Comparison of ENCODE assay signal across 2 cellular contexts in genomic region chr5:43402524-43403066, GRCh38.
A peak's percentile ranks its signal among the peaks of the same experiment; 100 is the strongest.
TF ChIP-seq lines count a peak whose summit lies in the region.
"Not testable (repeated sequence)": the region's sequence is repeated elsewhere in the genome, so short reads cannot be mapped to it uniquely, and the experiment has no call there.

No MANE protein-coding gene starts in this region.

TF ChIP-seq in K562, 482 proteins besides CTCF, POLR2A, EP300 and RAD21 (continued from another document and continues in another):
- TF ChIP-seq HDGF (IDR thresholded peaks at IDR 0.05): peak; percentile 23; the same call in 1 of the 2 replicates
- peak in 1 of 2 experiments; percentile 48; a peak in 1 of 4 replicates for TF ChIP-seq ZNF639 (CRISPR knock-in tag; conservative IDR thresholded peaks at IDR 0.05 in 1 of 2, IDR thresholded peaks at IDR 0.05 in 1 of 2)
- not testable (repeated sequence) for TF ChIP-seq NR4A1 (CRISPR knock-in tag; IDR thresholded peaks at IDR 0.05)
- TF ChIP-seq NR4A1 (tag; IDR thresholded peaks at IDR 0.05): peak; percentile 52; the same call in 1 of the 2 replicates
- TF ChIP-seq ZNF592 (IDR thresholded peaks at IDR 0.05): peak; percentile 65; the same call in 1 of the 2 replicates
- TF ChIP-seq NFRKB (IDR thresholded peaks at IDR 0.05; ENCODE audit: low read depth): peak; percentile 90
- peak; percentile 19; the same call in 1 of the 2 replicates for TF ChIP-seq FOXJ2 (tag; IDR thresholded peaks at IDR 0.05)
- 0 out of 2 replicates have a peak, but pooled peaks have one; percentile 53 for TF ChIP-seq SMAD4 (CRISPR knock-in tag; conservative IDR thresholded peaks at IDR 0.05)
- 0 out of 2 replicates have a peak, but pooled peaks have one; percentile 40 for TF ChIP-seq HDAC8 (tag; IDR thresholded peaks at IDR 0.05)
- peak; percentile 48; the same call in 1 of the 2 replicates for TF ChIP-seq POLR2G (IDR thresholded peaks at IDR 0.05; ENCODE audit: low read depth, low read length)
- TF ChIP-seq TAF9B (IDR thresholded peaks at IDR 0.05; ENCODE audit: partially characterized antibody): peak; percentile 35
- peak; percentile 45; the same call in 1 of the 2 replicates for TF ChIP-seq GTF2A2 (tag; IDR thresholded peaks at IDR 0.05)
- peak in 1 of 2 experiments; percentile 53; a peak in 1 of 4 replicates for TF ChIP-seq FOXK2 (conservative IDR thresholded peaks at IDR 0.05 in 1 of 2, IDR thresholded peaks at IDR 0.05 in 1 of 2; ENCODE audit: low read depth in 2 of 2)
- 0 out of 2 replicates have a peak, but pooled peaks have one; percentile 27 for TF ChIP-seq CBFB (CRISPR knock-in tag; IDR thresholded peaks at IDR 0.05)
- peak; percentile 51 for TF ChIP-seq RBFOX2 (IDR thresholded peaks at IDR 0.05; ENCODE audit: low read depth, low read length)
- TF ChIP-seq EP400 (IDR thresholded peaks at IDR 0.05): peak; percentile 5; the same call in 1 of the 2 replicates
- TF ChIP-seq, protein P1, sequence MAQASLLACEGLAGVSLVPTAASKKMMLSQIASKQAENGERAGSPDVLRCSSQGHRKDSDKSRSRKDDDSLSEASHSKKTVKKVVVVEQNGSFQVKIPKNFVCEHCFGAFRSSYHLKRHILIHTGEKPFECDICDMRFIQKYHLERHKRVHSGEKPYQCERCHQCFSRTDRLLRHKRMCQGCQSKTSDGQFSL (CRISPR knock-in tag; IDR thresholded peaks at IDR 0.05): not testable (repeated sequence)
- TF ChIP-seq, protein P1 (tag; IDR thresholded peaks at IDR 0.05): 0 out of 4 replicates have a peak, but pooled peaks of 1 of the 2 experiments have one; percentile 35
- TF ChIP-seq CREB3L1 (IDR thresholded peaks at IDR 0.05; ENCODE audit: borderline replicate concordance, low read depth): 0 out of 2 replicates have a peak, but pooled peaks have one; percentile 31
- TF ChIP-seq CXXC5 (CRISPR knock-in tag; IDR thresholded peaks at IDR 0.05): peak; percentile 37; the same call in 1 of the 2 replicates
- 0 out of 2 replicates have a peak, but pooled peaks have one; percentile 40 for TF ChIP-seq PHF21A (IDR thresholded peaks at IDR 0.05; ENCODE audit: borderline replicate concordance, low read depth)

TF ChIP-seq in HepG2, 621 proteins besides CTCF, POLR2A, EP300 and RAD21 (continued from another document and continues in another):
- 0 out of 2 replicates have a peak, but pooled peaks have one; percentile 33 for TF ChIP-seq ZNF276 (CRISPR knock-in tag; IDR thresholded peaks at IDR 0.05; ENCODE audit: low read depth)
- TF ChIP-seq CBX5 (CRISPR knock-in tag; IDR thresholded peaks at IDR 0.05; ENCODE audit: borderline replicate concordance): peak; percentile 20; the same call in 1 of the 2 replicates
- 0 out of 2 replicates have a peak, but pooled peaks have one; percentile 34 for TF ChIP-seq MXD3 (CRISPR knock-in tag; IDR thresholded peaks at IDR 0.05)
- TF ChIP-seq SP5 (CRISPR knock-in tag; IDR thresholded peaks at IDR 0.05; ENCODE audit: borderline replicate concordance, low read depth): peak; percentile 29; the same call in 1 of the 2 replicates
- TF ChIP-seq ZNF607 (CRISPR knock-in tag; IDR thresholded peaks at IDR 0.05; ENCODE audit: borderline replicate concordance): 0 out of 2 replicates have a peak, but pooled peaks have one; percentile 29
- TF ChIP-seq KDM2A (CRISPR knock-in tag; IDR thresholded peaks at IDR 0.05; ENCODE audit: borderline replicate concordance, low read depth): peak; percentile 50; the same call in 1 of the 2 replicates
- peak; percentile 57 for TF ChIP-seq POLR2G (IDR thresholded peaks at IDR 0.05; ENCODE audit: low read depth, low read length)
- peak; percentile 85 for TF ChIP-seq THAP9 (CRISPR knock-in tag; IDR thresholded peaks at IDR 0.05; ENCODE audit: borderline replicate concordance)
- 0 out of 2 replicates have a peak, but pooled peaks have one; percentile 19 for TF ChIP-seq ZNF335 (CRISPR knock-in tag; IDR thresholded peaks at IDR 0.05)
- 0 out of 2 replicates have a peak, but pooled peaks have one; percentile 45 for TF ChIP-seq ZBTB7A (CRISPR knock-in tag; IDR thresholded peaks at IDR 0.05)
- TF ChIP-seq GABPA (IDR thresholded peaks at IDR 0.05; ENCODE audit: low read depth, low read length): not testable (repeated sequence)
- TF ChIP-seq GABPA (CRISPR knock-in tag; IDR thresholded peaks at IDR 0.05; ENCODE audit: low read depth): peak; percentile 31; the same call in 1 of the 2 replicates
- peak; percentile 74 for TF ChIP-seq TAF1 (CRISPR knock-in tag; IDR thresholded peaks at IDR 0.05)
- TF ChIP-seq, protein P2, sequence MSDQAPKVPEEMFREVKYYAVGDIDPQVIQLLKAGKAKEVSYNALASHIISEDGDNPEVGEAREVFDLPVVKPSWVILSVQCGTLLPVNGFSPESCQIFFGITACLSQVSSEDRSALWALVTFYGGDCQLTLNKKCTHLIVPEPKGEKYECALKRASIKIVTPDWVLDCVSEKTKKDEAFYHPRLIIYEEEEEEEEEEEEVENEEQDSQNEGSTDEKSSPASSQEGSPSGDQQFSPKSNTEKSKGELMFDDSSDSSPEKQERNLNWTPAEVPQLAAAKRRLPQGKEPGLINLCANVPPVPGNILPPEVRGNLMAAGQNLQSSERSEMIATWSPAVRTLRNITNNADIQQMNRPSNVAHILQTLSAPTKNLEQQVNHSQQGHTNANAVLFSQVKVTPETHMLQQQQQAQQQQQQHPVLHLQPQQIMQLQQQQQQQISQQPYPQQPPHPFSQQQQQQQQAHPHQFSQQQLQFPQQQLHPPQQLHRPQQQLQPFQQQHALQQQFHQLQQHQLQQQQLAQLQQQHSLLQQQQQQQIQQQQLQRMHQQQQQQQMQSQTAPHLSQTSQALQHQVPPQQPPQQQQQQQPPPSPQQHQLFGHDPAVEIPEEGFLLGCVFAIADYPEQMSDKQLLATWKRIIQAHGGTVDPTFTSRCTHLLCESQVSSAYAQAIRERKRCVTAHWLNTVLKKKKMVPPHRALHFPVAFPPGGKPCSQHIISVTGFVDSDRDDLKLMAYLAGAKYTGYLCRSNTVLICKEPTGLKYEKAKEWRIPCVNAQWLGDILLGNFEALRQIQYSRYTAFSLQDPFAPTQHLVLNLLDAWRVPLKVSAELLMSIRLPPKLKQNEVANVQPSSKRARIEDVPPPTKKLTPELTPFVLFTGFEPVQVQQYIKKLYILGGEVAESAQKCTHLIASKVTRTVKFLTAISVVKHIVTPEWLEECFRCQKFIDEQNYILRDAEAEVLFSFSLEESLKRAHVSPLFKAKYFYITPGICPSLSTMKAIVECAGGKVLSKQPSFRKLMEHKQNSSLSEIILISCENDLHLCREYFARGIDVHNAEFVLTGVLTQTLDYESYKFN (CRISPR knock-in tag; conservative IDR thresholded peaks at IDR 0.05): peak; percentile 54
- TF ChIP-seq FOXO1 (CRISPR knock-in tag; IDR thresholded peaks at IDR 0.05): peak; percentile 32
- TF ChIP-seq ZNF318 (CRISPR knock-in tag; IDR thresholded peaks at IDR 0.05): 0 out of 2 replicates have a peak, but pooled peaks have one; percentile 49
- TF ChIP-seq, protein P3, sequence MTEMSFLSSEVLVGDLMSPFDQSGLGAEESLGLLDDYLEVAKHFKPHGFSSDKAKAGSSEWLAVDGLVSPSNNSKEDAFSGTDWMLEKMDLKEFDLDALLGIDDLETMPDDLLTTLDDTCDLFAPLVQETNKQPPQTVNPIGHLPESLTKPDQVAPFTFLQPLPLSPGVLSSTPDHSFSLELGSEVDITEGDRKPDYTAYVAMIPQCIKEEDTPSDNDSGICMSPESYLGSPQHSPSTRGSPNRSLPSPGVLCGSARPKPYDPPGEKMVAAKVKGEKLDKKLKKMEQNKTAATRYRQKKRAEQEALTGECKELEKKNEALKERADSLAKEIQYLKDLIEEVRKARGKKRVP (CRISPR knock-in tag; IDR thresholded peaks at IDR 0.05): peak in 1 of 2 experiments; percentile 49; a peak in 1 of 4 replicates
- 0 out of 2 replicates have a peak, but pooled peaks have one; percentile 7 for TF ChIP-seq FOXA3 (CRISPR knock-in tag; IDR thresholded peaks at IDR 0.05)
